Comparison of ENCODE assay signal across 28 cellular contexts in the genomic region with DNA sequence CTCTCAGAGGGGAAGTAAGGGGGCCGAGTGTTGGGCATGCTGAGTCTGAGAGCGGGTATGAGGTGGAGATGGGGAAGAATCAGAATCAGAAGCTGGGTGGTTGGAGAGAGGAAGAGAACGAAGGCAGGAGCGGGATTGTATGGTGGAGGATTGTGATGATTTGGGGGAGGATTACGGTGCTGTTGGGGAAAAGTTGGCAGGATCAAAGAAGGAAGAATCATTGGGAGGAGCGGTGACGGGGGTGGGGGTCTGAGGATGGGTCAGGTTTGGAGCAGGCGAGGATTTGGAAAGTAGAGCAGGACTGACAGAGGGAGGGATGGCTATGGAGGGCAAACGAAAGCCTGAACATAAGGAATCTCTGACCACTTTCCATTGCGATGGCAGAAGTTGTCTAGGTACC.
"Had no signal": no experiment of that assay in that cellular context is flagged by ENCODE, and none has a peak within 500 bp of the region (broad histone marks: within the 10 kb centered on the region; RNA-seq: fewer than 3 reads in every experiment).

No MANE protein-coding gene starts in this region.

- H3K27me3 ChIP-seq: brain microvascular endothelial cell, cardiac muscle cell, Peyer's patch, SJCRH30 had no signal

- H3K27me3 Mint-ChIP-seq: activated CD4-positive, alpha-beta memory T cell treated with anti-CD3 and anti-CD28 coated beads, Interleukin-2, amount 10 ng/mL, durations not matched to agents 7 days and 5 days; activated CD4-positive, alpha-beta T cell treated with anti-CD3 and anti-CD28 coated beads, Interleukin-2, amount 10 ng/mL, durations not matched to agents 7 days and 5 days; activated naive CD4-positive, alpha-beta T cell treated with anti-CD3 and anti-CD28 coated beads, Interleukin-2, amount 10 ng/mL, durations not matched to agents 7 days and 5 days; activated T-helper 17 cell treated with anti-CD3 and anti-CD28 coated beads, Interleukin-2, amount 50 U/mL, for 72 hours had no signal

- FAIRE-seq: TTC549 had no signal

- H3K4me2 ChIP-seq: SK-N-SH had no signal

- H3K4me3 Mint-ChIP-seq: activated CD4-positive, alpha-beta memory T cell treated with anti-CD3 and anti-CD28 coated beads, Interleukin-2, amount 10 ng/mL, durations not matched to agents 7 days and 5 days; activated CD4-positive, alpha-beta T cell treated with anti-CD3 and anti-CD28 coated beads, Interleukin-2, amount 10 ng/mL, durations not matched to agents 7 days and 5 days; activated naive CD4-positive, alpha-beta T cell treated with anti-CD3 and anti-CD28 coated beads, Interleukin-2, amount 10 ng/mL, durations not matched to agents 7 days and 5 days; activated T-helper 17 cell treated with anti-CD3 and anti-CD28 coated beads, Interleukin-2, amount 50 U/mL, for 72 hours; T-helper 1 cell treated with Interleukin-12 subunit alpha and Interleukin-12 subunit beta and Interleukin-4 antibody, amounts not matched to agents 30 μg/mL and 1 μg/mL, for 36 hours had no signal

- H3K9ac ChIP-seq: SK-N-SH had no signal

- H3K4me1 ChIP-seq: Peyer's patch, SJCRH30 had no signal

- H3K27ac ChIP-seq: brain microvascular endothelial cell, cardiac muscle cell, Peyer's patch, RWPE1, SJCRH30 had no signal

- H3K4me1 Mint-ChIP-seq: activated CD4-positive, alpha-beta memory T cell treated with anti-CD3 and anti-CD28 coated beads, Interleukin-2, amount 10 ng/mL, durations not matched to agents 7 days and 5 days; activated CD4-positive, alpha-beta T cell treated with anti-CD3 and anti-CD28 coated beads, Interleukin-2, amount 10 ng/mL, durations not matched to agents 7 days and 5 days; activated naive CD4-positive, alpha-beta T cell treated with anti-CD3 and anti-CD28 coated beads, Interleukin-2, amount 10 ng/mL, durations not matched to agents 7 days and 5 days; activated T-helper 17 cell treated with anti-CD3 and anti-CD28 coated beads, Interleukin-2, amount 50 U/mL, for 72 hours had no signal

- H3K27ac Mint-ChIP-seq: activated CD4-positive, alpha-beta memory T cell treated with anti-CD3 and anti-CD28 coated beads, Interleukin-2, amount 10 ng/mL, durations not matched to agents 7 days and 5 days; activated CD4-positive, alpha-beta T cell treated with anti-CD3 and anti-CD28 coated beads, Interleukin-2, amount 10 ng/mL, durations not matched to agents 7 days and 5 days; activated naive CD4-positive, alpha-beta T cell treated with anti-CD3 and anti-CD28 coated beads, Interleukin-2, amount 10 ng/mL, durations not matched to agents 7 days and 5 days; activated T-helper 17 cell treated with anti-CD3 and anti-CD28 coated beads, Interleukin-2, amount 50 U/mL, for 72 hours; T-helper 1 cell treated with Interleukin-12 subunit alpha and Interleukin-12 subunit beta and Interleukin-4 antibody, amounts not matched to agents 30 μg/mL and 1 μg/mL, for 36 hours had no signal

- DNase-seq: activated CD4-positive, alpha-beta memory T cell treated with anti-CD3 and anti-CD28 coated beads, Interleukin-2, amount 10 ng/mL, durations not matched to agents 7 days and 5 days; activated CD4-positive, alpha-beta T cell treated with anti-CD3 and anti-CD28 coated beads, Interleukin-2, amount 10 ng/mL, durations not matched to agents 7 days and 5 days; activated CD4-positive, CD25-positive, alpha-beta regulatory T cell; activated gamma-delta T cell; activated naive CD4-positive, alpha-beta T cell treated with anti-CD3 and anti-CD28 coated beads, Interleukin-2, amount 10 ng/mL, durations not matched to agents 7 days and 5 days; activated T-cell treated with anti-CD3 and anti-CD28 coated beads for 4 hours; activated T-cell treated with anti-CD3 and anti-CD28 coated beads, Interleukin-2, amount 50 U/mL, for 48 hours; amygdala; brain microvascular endothelial cell; cerebellar nuclear complex; KG1; NCI-H1048; NCI-H1417; NCI-H1930; NCI-H2171; NCI-H2227 treated with DMSO at 0.1 percent for 48 hours; NCI-H526; NCI-H774; Peyer's patch; Right ventricle myocardium superior; SJCRH30; SK-N-SH; T-helper 9 cell had no signal

- ATAC-seq: activated T-helper 17 cell treated with anti-CD3 and anti-CD28 coated beads, Interleukin-2, amount 50 U/mL, for 72 hours had no signal

- H3K9me2 ChIP-seq: SK-N-SH had no signal

- H3K4me3 ChIP-seq: cardiac muscle cell, Peyer's patch, SJCRH30 had no signal
